In the genomic region with DNA sequence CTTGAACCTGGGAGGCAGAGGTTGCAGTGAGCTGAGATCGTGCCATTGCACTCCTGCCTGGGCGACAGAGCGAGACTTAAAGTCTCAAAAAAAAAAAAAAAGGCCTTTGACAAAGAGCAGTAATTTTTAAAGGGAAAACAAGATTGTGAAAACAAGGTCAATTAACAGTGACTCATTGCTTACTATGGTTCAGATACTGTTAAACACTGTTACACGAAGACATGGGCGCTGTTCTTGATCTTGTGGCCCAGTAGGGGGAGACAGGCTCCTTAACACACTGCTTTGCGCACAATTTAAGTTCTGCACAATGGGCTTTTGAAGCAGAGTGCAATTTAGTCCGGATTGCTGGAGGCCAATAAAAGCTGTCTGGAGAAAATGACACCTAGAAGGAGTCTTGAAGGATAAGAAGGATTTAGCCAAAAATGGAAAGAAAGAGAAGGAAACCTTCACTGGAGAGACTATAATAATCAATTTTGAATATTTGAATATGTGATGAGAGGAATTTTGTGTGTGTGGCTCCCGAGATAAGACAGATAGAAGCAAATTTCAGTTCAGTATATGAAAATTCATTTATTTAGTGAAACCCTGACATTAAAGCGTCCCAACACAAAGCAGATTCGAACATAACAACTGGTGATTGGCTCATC, we compare ENCODE assay signal across 8 cellular contexts. TPM values are rescaled to one million over a fixed set of nuclear protein-coding genes. Genes with fewer than 3 reads are reported as not detected.
A peak's percentile ranks its signal among the peaks of the same experiment; 100 is the strongest.
DNase-seq lines count a peak whose midpoint lies in the region; ATAC-seq and TF ChIP-seq lines count a peak whose summit lies in the region.

No MANE protein-coding gene starts in this region.

- DNase-seq in DMS 273 (lab: John Stamatoyannopoulos, UW; ENCODE audit: unreplicated experiment) (peak; percentile 62), DMS 273 treated with DMSO at 0.1 percent for 48 hours (lab: John Stamatoyannopoulos, UW) (no peak), HT-29 (ENCODE audit: low spot score) (peak; percentile 77), Panc1 (ENCODE audit: low read depth, low spot score) (no peak), cardiac muscle cell (ENCODE audit: low read depth in 1 of 2, low spot score in 1 of 2) (peak; percentile 41 to 87), renal cortical epithelial cell (ENCODE audit: low read depth) (peak; percentile 94)
- peak in 1 of 2 donors; percentile 17 for DNase-seq in activated naive CD4-positive, alpha-beta T cell treated with anti-CD3 and anti-CD28 coated beads, Interleukin-2, amount 50 U/mL, for 72 hours (ENCODE audit: low spot score in 2 of 2)

- intact Hi-C loops in Panc1 (cut with micrococcal nuclease; ENCODE audit: unreplicated experiment), result loop anchor here (2.0 kb wide), 1 partner anchor 203 kb away; no protein-coding TSS in a partner anchor

- ATAC-seq in Panc1 (peak; percentile 93), GM21360 (IDR thresholded peaks at IDR 0.05; ENCODE audit: unreplicated experiment) (no peak)
- peak; percentile 77 to 93 for ATAC-seq in activated naive CD4-positive, alpha-beta T cell treated with anti-CD3 and anti-CD28 coated beads, Interleukin-2, amount 50 U/mL, for 72 hours

- H3K27me3 ChIP-seq in Panc1 (ENCODE audit: control insufficient read depth, insufficient read depth, low read length), result no peaks in the 10 kb centered on the region
- no peaks in the 10 kb centered on the region for H3K27me3 ChIP-seq in cardiac muscle cell

- POLR2A ChIA-PET in Panc1 (lab: Charles Lee), result interaction anchor here (0.7 to 1.1 kb wide), 2 partner anchors 9 to 60 kb away, joined by 4 read pairs; no protein-coding TSS in a partner anchor

- no peak overlapping the region for H3K27ac ChIP-seq in Panc1 (ENCODE audit: low read length)
- no peak overlapping the region for H3K27ac ChIP-seq in cardiac muscle cell

- CTCF ChIA-PET in Panc1 (lab: Charles Lee), result interaction anchor here (0.6 to 0.7 kb wide), 2 partner anchors 8 to 177 kb away, joined by 4 to 6 read pairs; no protein-coding TSS in a partner anchor

- no peak overlapping the region for H3K4me3 ChIP-seq in Panc1 (ENCODE audit: low read depth in 2 of 2, low read length in 2 of 2)
- no peak overlapping the region for H3K4me3 ChIP-seq in cardiac muscle cell

- H3K9me3 ChIP-seq in Panc1 (ENCODE audit: control insufficient read depth, insufficient read depth, low read depth, low read length), result no peaks in the 10 kb centered on the region
- no peaks in the 10 kb centered on the region for H3K9me3 ChIP-seq in cardiac muscle cell (ENCODE audit: low read depth)

- H3K9me3 Mint-ChIP-seq in activated naive CD4-positive, alpha-beta T cell treated with anti-CD3 and anti-CD28 coated beads, Interleukin-2, amount 50 U/mL, for 72 hours, result no peaks in the 10 kb centered on the region

- TF ChIP-seq CTCF in Panc1 (IDR thresholded peaks at IDR 0.05) (peak; percentile 93), cardiac muscle cell (IDR thresholded peaks at IDR 0.05; ENCODE audit: low read depth, low read length) (peak; percentile 87)

- H3K36me3 ChIP-seq in Panc1 (ENCODE audit: control insufficient read depth, insufficient read depth, low read length) (peaks cover 7% of the 10 kb centered on the region), cardiac muscle cell (peaks cover 2% of the 10 kb centered on the region)

- BruUV-seq in Panc1 (replicated peaks; lab: Mats Ljungman, UMichigan), result no TSS peak

- H3K4me1 ChIP-seq in Panc1 (ENCODE audit: control insufficient read depth, insufficient read depth, low read length) (0 out of 2 replicates have a peak, but pooled peaks cover 2% of the 10 kb centered on the region), cardiac muscle cell (ENCODE audit: low read depth) (peaks cover 2% of the 10 kb centered on the region)

- H3K36me3 Mint-ChIP-seq in activated naive CD4-positive, alpha-beta T cell treated with anti-CD3 and anti-CD28 coated beads, Interleukin-2, amount 50 U/mL, for 72 hours, result no peaks in the 10 kb centered on the region

- in situ Hi-C loops in Panc1 (cut with HindIII; ENCODE audit: low pct_unique_long_range_greater_than_20kb, low sequenced_read_pairs), result no loop called here

- no peak overlapping the region for H3K27ac Mint-ChIP-seq in activated naive CD4-positive, alpha-beta T cell treated with anti-CD3 and anti-CD28 coated beads, Interleukin-2, amount 50 U/mL, for 72 hours

RNA-seq across cellular contexts. Expression of a gene that starts 6.0 kb away (rescaled TPM):
- 9.2 and 9.4 TPM in 2 replicates for total RNA-seq in HT-29 (2014; rRNA removed; shearing (Covaris generic))
- total RNA-seq in Panc1 (2021; ENCODE audit: unreplicated experiment) (36.0 TPM), cardiac muscle cell (9.9 and 13.2 TPM in 2 replicates), renal cortical epithelial cell (6.4 and 19.7 TPM in 2 replicates)
- 15.9 TPM for polyA plus RNA-seq in Panc1 (2012; ENCODE audit: insufficient read length)
- 10 to 100 TPM; 21.9 to 29.4 TPM for total RNA-seq in activated naive CD4-positive, alpha-beta T cell treated with anti-CD3 and anti-CD28 coated beads, Interleukin-2, amount 50 U/mL, for 72 hours
- polyA plus RNA-seq in cardiac muscle cell, result 7.2 and 11.3 TPM in 2 replicates

RNA-seq across cellular contexts. Expression of a gene that starts 22.4 kb away (rescaled TPM):
- total RNA-seq in HT-29 (2014; rRNA removed; shearing (Covaris generic)), result 14.0 and 15.0 TPM in 2 replicates
- total RNA-seq in Panc1 (2021; ENCODE audit: unreplicated experiment), result 53.6 TPM
- 18.9 TPM for polyA plus RNA-seq in Panc1 (2012; ENCODE audit: insufficient read length)
- total RNA-seq in activated naive CD4-positive, alpha-beta T cell treated with anti-CD3 and anti-CD28 coated beads, Interleukin-2, amount 50 U/mL, for 72 hours, result 10 to 100 TPM; 77.1 to 98.5 TPM
- 35.7 and 55.8 TPM in 2 replicates for total RNA-seq in cardiac muscle cell
- polyA plus RNA-seq in cardiac muscle cell, result 14.1 and 15.7 TPM in 2 replicates
- 18.9 and 29.3 TPM in 2 replicates for total RNA-seq in renal cortical epithelial cell

RNA-seq across cellular contexts. Expression of a gene that starts 25.6 kb away (rescaled TPM):
- total RNA-seq in HT-29 (2014; rRNA removed; shearing (Covaris generic)), result 83.7 and 100 TPM in 2 replicates
- 118 TPM for total RNA-seq in Panc1 (2021; ENCODE audit: unreplicated experiment)
- 115 TPM for polyA plus RNA-seq in Panc1 (2012; ENCODE audit: insufficient read length)
- total RNA-seq in activated naive CD4-positive, alpha-beta T cell treated with anti-CD3 and anti-CD28 coated beads, Interleukin-2, amount 50 U/mL, for 72 hours, result 10 to 100 TPM; 70.7 to 86.9 TPM
- 137 and 197 TPM in 2 replicates for total RNA-seq in cardiac muscle cell
- 178 and 189 TPM in 2 replicates for polyA plus RNA-seq in cardiac muscle cell
- 157 and 184 TPM in 2 replicates for total RNA-seq in renal cortical epithelial cell

Comparison
In these comparisons a context has a peak if more than half of its experiments do, and no peak if none do; other contexts are left out.
1. DNase-seq: peak in DMS 273 (single experiment), HT-29 (single experiment), cardiac muscle cell (2 of 2) and renal cortical epithelial cell (single experiment); none in DMS 273 treated with DMSO at 0.1 percent for 48 hours (single experiment) and Panc1 (single experiment).